In the genomic region with DNA sequence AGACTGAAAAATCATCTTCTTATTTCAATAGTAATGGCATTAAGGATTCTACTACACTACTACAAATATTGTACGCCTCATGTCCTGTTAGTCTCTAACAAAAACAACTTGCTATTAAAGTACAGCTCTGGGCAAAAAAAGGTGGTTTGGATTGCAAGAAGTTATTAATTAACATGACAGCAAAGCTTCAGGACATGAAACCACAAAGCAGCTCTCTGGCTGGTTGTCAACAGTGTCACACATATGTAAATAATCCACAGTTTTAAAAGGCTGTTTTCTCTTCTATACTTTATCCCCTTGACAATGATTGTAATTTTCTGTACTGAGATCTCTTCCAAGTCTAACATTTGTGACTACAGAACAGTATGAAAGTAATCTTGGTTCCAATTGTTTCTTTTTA, we compare ENCODE assay signal across 1 cellular context.
TF ChIP-seq lines count a peak whose summit lies in the region.

No MANE protein-coding gene starts in this region.

TF ChIP-seq in WTC11, 78 proteins besides CTCF, POLR2A, EP300 and RAD21 (continued from another document):
- TF ChIP-seq, protein P1, sequence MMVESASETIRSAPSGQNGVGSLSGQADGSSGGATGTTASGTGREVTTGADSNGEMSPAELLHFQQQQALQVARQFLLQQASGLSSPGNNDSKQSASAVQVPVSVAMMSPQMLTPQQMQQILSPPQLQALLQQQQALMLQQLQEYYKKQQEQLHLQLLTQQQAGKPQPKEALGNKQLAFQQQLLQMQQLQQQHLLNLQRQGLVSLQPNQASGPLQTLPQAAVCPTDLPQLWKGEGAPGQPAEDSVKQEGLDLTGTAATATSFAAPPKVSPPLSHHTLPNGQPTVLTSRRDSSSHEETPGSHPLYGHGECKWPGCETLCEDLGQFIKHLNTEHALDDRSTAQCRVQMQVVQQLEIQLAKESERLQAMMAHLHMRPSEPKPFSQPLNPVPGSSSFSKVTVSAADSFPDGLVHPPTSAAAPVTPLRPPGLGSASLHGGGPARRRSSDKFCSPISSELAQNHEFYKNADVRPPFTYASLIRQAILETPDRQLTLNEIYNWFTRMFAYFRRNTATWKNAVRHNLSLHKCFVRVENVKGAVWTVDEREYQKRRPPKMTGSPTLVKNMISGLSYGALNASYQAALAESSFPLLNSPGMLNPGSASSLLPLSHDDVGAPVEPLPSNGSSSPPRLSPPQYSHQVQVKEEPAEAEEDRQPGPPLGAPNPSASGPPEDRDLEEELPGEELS (CRISPR knock-in tag; IDR thresholded peaks at IDR 0.05): no peak
- TF ChIP-seq NR3C1 (CRISPR knock-in tag; conservative IDR thresholded peaks at IDR 0.05; ENCODE audit: low read depth): no peak
- TF ChIP-seq KAT7 (CRISPR knock-in tag; IDR thresholded peaks at IDR 0.05; ENCODE audit: borderline replicate concordance): no peak
- TF ChIP-seq, protein P2, sequence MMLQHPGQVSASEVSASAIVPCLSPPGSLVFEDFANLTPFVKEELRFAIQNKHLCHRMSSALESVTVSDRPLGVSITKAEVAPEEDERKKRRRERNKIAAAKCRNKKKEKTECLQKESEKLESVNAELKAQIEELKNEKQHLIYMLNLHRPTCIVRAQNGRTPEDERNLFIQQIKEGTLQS (CRISPR knock-in tag; conservative IDR thresholded peaks at IDR 0.05): no peak
